In the genomic region with DNA sequence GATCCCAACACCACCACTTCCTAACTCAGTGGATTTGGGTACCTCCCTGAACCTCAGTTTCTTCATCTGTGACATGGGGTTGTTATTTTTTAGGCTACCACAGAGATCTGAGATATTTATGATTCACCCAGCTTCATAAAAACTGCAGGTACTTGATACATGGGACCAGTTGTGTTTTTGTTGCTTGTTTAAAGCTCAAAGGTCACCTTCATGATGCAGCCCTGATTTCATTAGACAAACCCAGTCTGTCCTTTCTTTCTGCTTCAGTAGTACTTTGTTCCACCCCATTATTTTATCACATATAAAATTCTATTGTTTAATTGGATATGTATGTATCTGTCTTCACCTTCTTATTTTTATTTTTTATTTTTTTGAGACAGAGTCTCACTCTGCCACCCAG, we compare ENCODE assay signal across 24 cellular contexts.
"Had no signal": no experiment of that assay in that cellular context is flagged by ENCODE, and none has a peak within 500 bp of the region (broad histone marks: within the 10 kb centered on the region; RNA-seq: fewer than 3 reads in every experiment).

No MANE protein-coding gene starts in this region.

- H3K36me3 Mint-ChIP-seq: mesothelial cell of epicardium, naive B cell had no signal

- DNase-seq: dermis blood vessel endothelial cell; dorsolateral prefrontal cortex; effector CD4-positive, alpha-beta T cell; effector memory CD4-positive, alpha-beta T cell; foreskin keratinocyte; glutamatergic neuron; head of caudate nucleus; heart right ventricle; hippocampal formation; left cardiac atrium; left ventricle myocardium inferior; lower lobe of right lung; mesenchymal stem cell; mucosa of descending colon; naive B cell had no signal

- H3K4me3 Mint-ChIP-seq: mesothelial cell of epicardium, naive B cell had no signal

- H3K36me3 ChIP-seq: heart right ventricle, lower lobe of right lung had no signal

- H3K9me3 ChIP-seq: esophagus muscularis mucosa, gastroesophageal sphincter, heart right ventricle, left ventricle myocardium inferior, lower lobe of right lung, mucosa of descending colon had no signal

- H3K27ac ChIP-seq: coronary artery, dorsolateral prefrontal cortex, esophagus muscularis mucosa, foreskin keratinocyte, gastroesophageal sphincter, heart right ventricle, left ventricle myocardium inferior, lower lobe of right lung had no signal

- H3K27me3 ChIP-seq: dorsolateral prefrontal cortex, esophagus muscularis mucosa, foreskin keratinocyte, gastroesophageal sphincter, heart right ventricle had no signal

- H3K4me3 ChIP-seq: coronary artery, dorsolateral prefrontal cortex, esophagus muscularis mucosa, gastroesophageal sphincter, heart right ventricle, left ventricle myocardium inferior, lower lobe of right lung, mucosa of descending colon had no signal

- H3K9me3 Mint-ChIP-seq: mesothelial cell of epicardium, naive B cell had no signal

- H3K27ac Mint-ChIP-seq: mesothelial cell of epicardium had no signal

- ATAC-seq: foreskin keratinocyte, gastroesophageal sphincter, heart right ventricle, left cardiac atrium, lower lobe of right lung, mucosa of descending colon had no signal

- H3K27me3 Mint-ChIP-seq: naive B cell had no signal

- H3K4me1 ChIP-seq: heart right ventricle, left ventricle myocardium inferior, lower lobe of right lung had no signal

- FAIRE-seq: colon, endothelial cell of umbilical vein, frontal cortex, islet of Langerhans, keratinocyte had no signal

- H3K4me1 Mint-ChIP-seq: naive B cell had no signal
